In the genomic region with DNA sequence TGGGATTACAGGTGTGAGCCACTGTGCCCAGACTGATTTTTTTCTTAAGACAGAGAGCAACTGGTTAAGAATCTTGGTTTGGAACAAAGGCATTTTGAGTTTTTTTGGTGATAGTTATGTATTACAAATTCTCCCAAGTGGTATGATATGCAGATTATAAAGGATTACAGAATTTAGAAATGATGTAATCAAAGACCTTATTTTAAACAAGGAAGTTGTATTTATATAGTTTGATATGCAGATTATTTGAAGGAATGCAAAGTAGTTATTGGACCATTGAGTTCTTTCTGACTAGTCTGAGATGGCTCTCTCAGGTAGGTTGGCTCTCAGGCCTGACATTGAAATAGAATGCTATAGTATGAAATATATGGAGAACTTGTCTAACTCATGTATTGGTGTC, we compare ENCODE assay signal across 34 cellular contexts. TPM values are rescaled to one million over a fixed set of nuclear protein-coding genes. Genes with fewer than 3 reads are reported as not detected.
"Had no signal": no experiment of that assay in that cellular context is flagged by ENCODE, and none has a peak within 500 bp of the region (broad histone marks: within the 10 kb centered on the region; RNA-seq: fewer than 3 reads in every experiment).

No MANE protein-coding gene starts in this region.

- DNase-seq: dermis blood vessel endothelial cell; dorsolateral prefrontal cortex; effector CD4-positive, alpha-beta T cell; effector memory CD4-positive, alpha-beta T cell; erythroblast; esophagus squamous epithelium; foreskin fibroblast; foreskin melanocyte; gastrocnemius medialis; glutamatergic neuron; head of caudate nucleus; heart right ventricle; hypothalamus; immature natural killer cell; islet precursor cell; kidney; kidney glomerular epithelial cell; left cardiac atrium; left lung; left ventricle myocardium superior; lower lobe of right lung; mesenchymal stem cell; mucosa of descending colon; naive thymus-derived CD4-positive, alpha-beta T cell had no signal

- H3K27ac ChIP-seq: coronary artery, dorsolateral prefrontal cortex, epithelial cell of prostate, esophagus squamous epithelium, gastrocnemius medialis, heart right ventricle, hepatocyte, left lung, lower lobe of right lung had no signal

- H3K4me3 Mint-ChIP-seq: immature natural killer cell; mesothelial cell of epicardium; naive thymus-derived CD4-positive, alpha-beta T cell had no signal

- FAIRE-seq: colon, endometrium, kidney had no signal

- H3K4me1 ChIP-seq: left lung, lower lobe of right lung had no signal

- H3K27me3 ChIP-seq: dorsolateral prefrontal cortex, esophagus squamous epithelium, gastrocnemius medialis, heart right ventricle, hepatocyte, left lung had no signal

- ATAC-seq: esophagus mucosa; gastrocnemius medialis; heart right ventricle; left cardiac atrium; left lung; left ventricle myocardium superior; lower lobe of right lung; mucosa of descending colon; naive thymus-derived CD4-positive, alpha-beta T cell had no signal

- H3K4me2 ChIP-seq: hepatocyte had no signal

- H3K9me3 ChIP-seq: esophagus squamous epithelium, gastrocnemius medialis, heart right ventricle, left lung, lower lobe of right lung, mucosa of descending colon had no signal

- H2AFZ ChIP-seq: hepatocyte had no signal

- H3K4me3 ChIP-seq: coronary artery, dorsolateral prefrontal cortex, esophagus squamous epithelium, gastrocnemius medialis, heart right ventricle, hepatocyte, left lung, lower lobe of right lung, mucosa of descending colon had no signal

- H3K27ac Mint-ChIP-seq: mesothelial cell of epicardium; naive thymus-derived CD4-positive, alpha-beta T cell had no signal

- H3K27me3 Mint-ChIP-seq: naive thymus-derived CD4-positive, alpha-beta T cell had no signal

- H3K9me3 Mint-ChIP-seq: immature natural killer cell; mesothelial cell of epicardium; naive thymus-derived CD4-positive, alpha-beta T cell had no signal

RNA-seq across cellular contexts. Expression of gene LHX1, which starts 46.3 kb away (rescaled TPM):
- total RNA-seq: esophagus mucosa, esophagus squamous epithelium, gastrocnemius medialis, hepatocyte, left cardiac atrium, left lung, left ventricle myocardium superior, lower leg skin, lower lobe of right lung, lung microvascular endothelial cell, mesenteric fat pad, mesothelial cell of epicardium, mucosa of descending colon had no signal
- polyA plus RNA-seq: heart right ventricle; immature natural killer cell; naive thymus-derived CD4-positive, alpha-beta T cell had no signal
